In genomic region chr10:11887381-11888227, GRCh38 we compare ENCODE assay signal across 1 cellular context.
TF ChIP-seq lines count a peak whose summit lies in the region.

No MANE protein-coding gene starts in this region.

TF ChIP-seq in HCT116, 20 proteins besides CTCF, POLR2A, EP300 and RAD21:
- TF ChIP-seq SRF (IDR thresholded peaks at IDR 0.05; ENCODE audit: low read depth) (no peak), CBX3 (IDR thresholded peaks at IDR 0.05; ENCODE audit: low read depth) (no peak), TCF7L2 (IDR thresholded peaks at IDR 0.05; ENCODE audit: borderline replicate concordance, extremely low read depth, insufficient read depth, insufficient read length) (no peak), JUND (IDR thresholded peaks at IDR 0.05) (no peak), ZBTB33 (IDR thresholded peaks at IDR 0.05; ENCODE audit: extremely low read depth, insufficient replicate concordance, low read length) (no peak), ATF3 (IDR thresholded peaks at IDR 0.05) (no peak)
